In genomic region chr10:49679480-49679893, GRCh38 we compare ENCODE assay signal across 8 cellular contexts. TPM values are rescaled to one million over a fixed set of nuclear protein-coding genes. Genes with fewer than 3 reads are reported as not detected.
DNase-seq lines count a peak whose midpoint lies in the region; ATAC-seq and TF ChIP-seq lines count a peak whose summit lies in the region.
"Had no signal": no experiment of that assay in that cellular context is flagged by ENCODE, and none has a peak within 500 bp of the region (broad histone marks: within the 10 kb centered on the region; RNA-seq: fewer than 3 reads in every experiment).

A gene with protein sequence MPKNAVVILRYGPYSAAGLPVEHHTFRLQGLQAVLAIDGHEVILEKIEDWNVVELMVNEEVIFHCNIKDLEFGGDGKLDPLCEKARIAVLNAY (plus strand): TSS chr10:49679651. CDS start chr10:49679698, 47 bp downstream.

- H3K4me3 Mint-ChIP-seq in endodermal cell = peak within 1 kb of the TSS; percentile 57

- peak within 1 kb of the TSS; percentile 71 for H3K4me3 ChIP-seq in endodermal cell (ENCODE audit: low read length)
- peak within 1 kb of the TSS; percentile 29 for H3K4me3 ChIP-seq in mesodermal cell (ENCODE audit: extremely low read depth, insufficient read depth, low read length, poor library complexity, severe bottlenecking)

- no peak within 1 kb of the TSS for H3K9ac ChIP-seq in endodermal cell (ENCODE audit: extremely low read depth, low read length, poor library complexity, severe bottlenecking)

- peaks cover 59% of the 10 kb centered on the region for H3K27me3 ChIP-seq in endodermal cell (ENCODE audit: control insufficient read depth, insufficient read depth, low read length, poor library complexity, severe bottlenecking)

- peaks cover 84% of the 10 kb centered on the region for H3K27me3 Mint-ChIP-seq in endodermal cell (ENCODE audit: insufficient read depth)

- H3K9me3 ChIP-seq in endodermal cell (ENCODE audit: control insufficient read depth, low read length) = no peaks in the 10 kb centered on the region
- no peaks in the 10 kb centered on the region for H3K9me3 ChIP-seq in mesodermal cell (ENCODE audit: control insufficient read depth, low read length)

- DNase-seq in NCI-H774 (lab: John Stamatoyannopoulos, UW) = peak; percentile 48
- DNase-seq in endodermal cell = peak; percentile 91
- no peak for DNase-seq in SKM-1 treated with dmso at 0.1 percent for 144 hours (lab: John Stamatoyannopoulos, UW; ENCODE audit: unreplicated experiment)
- DNase-seq: naive B cell had no signal

- no peak within 1 kb of the TSS for H3K27ac Mint-ChIP-seq in endodermal cell
- H3K27ac Mint-ChIP-seq: naive B cell had no signal

- H3K36me3 ChIP-seq in endodermal cell (ENCODE audit: control insufficient read depth, insufficient read depth, low read length) (no peaks in the 10 kb centered on the region), mesodermal cell (ENCODE audit: control insufficient read depth, insufficient read depth, low read length) (no peaks in the 10 kb centered on the region)

- H3K36me3 Mint-ChIP-seq in endodermal cell (ENCODE audit: low read depth) = no peaks in the 10 kb centered on the region

- 20 to 22% methylated on average over 3 to 36 of the region's 36 CpGs for WGBS in endodermal cell (ENCODE audit: insufficient coverage in 1 of 2, insufficient read length in 1 of 2), 2 experiments
- WGBS in mesodermal cell (ENCODE audit: insufficient coverage in 2 of 2), 2 experiments = 14 to 24% methylated on average over 27 to 34 of the region's 36 CpGs

- peaks cover 3% of the 10 kb centered on the region for H3K9me3 Mint-ChIP-seq in endodermal cell

- H3K27ac ChIP-seq in endodermal cell (ENCODE audit: low read depth, low read length) = no peak within 1 kb of the TSS
- H3K27ac ChIP-seq in mesodermal cell (ENCODE audit: low read depth, low read length, severe bottlenecking) = no peak within 1 kb of the TSS

- no peaks in the 10 kb centered on the region for H3K4me1 ChIP-seq in endodermal cell (ENCODE audit: control insufficient read depth, insufficient read depth, low read length)
- no peaks in the 10 kb centered on the region for H3K4me1 ChIP-seq in mesodermal cell (ENCODE audit: control insufficient read depth, insufficient read depth, low read length, poor library complexity, severe bottlenecking)

- ATAC-seq in GM21825 (IDR thresholded peaks at IDR 0.05; ENCODE audit: unreplicated experiment) = peak; percentile 75
- ATAC-seq in HG03159 (IDR thresholded peaks at IDR 0.05; ENCODE audit: unreplicated experiment) = no peak
- no peak for ATAC-seq in GM18511 (IDR thresholded peaks at IDR 0.05; ENCODE audit: unreplicated experiment)

- peaks cover 5% of the 10 kb centered on the region for H3K4me1 Mint-ChIP-seq in endodermal cell

- TF ChIP-seq CTCF in endodermal cell (conservative IDR thresholded peaks at IDR 0.05) = no peak

RNA-seq across cellular contexts. Expression of the gene that starts here (rescaled TPM):
- total RNA-seq in endodermal cell = not detected
- not detected for polyA plus RNA-seq in endodermal cell (2013, experiment 1 of 2)
- polyA plus RNA-seq in endodermal cell (2013, experiment 2 of 2) = not detected
- not detected for polyA plus RNA-seq in mesodermal cell (2013, experiment 1 of 2)
- polyA plus RNA-seq in mesodermal cell (2013, experiment 2 of 2) = not detected

Comparison
In these comparisons a context has a peak if more than half of its experiments do, and no peak if none do; other contexts are left out.
1. Peak in DNase-seq and H3K4me3 ChIP-seq in endodermal cell; RNA of the gene not detected or under 1 TPM.